1 cellular context compared by ENCODE assay signal in the genomic region with DNA sequence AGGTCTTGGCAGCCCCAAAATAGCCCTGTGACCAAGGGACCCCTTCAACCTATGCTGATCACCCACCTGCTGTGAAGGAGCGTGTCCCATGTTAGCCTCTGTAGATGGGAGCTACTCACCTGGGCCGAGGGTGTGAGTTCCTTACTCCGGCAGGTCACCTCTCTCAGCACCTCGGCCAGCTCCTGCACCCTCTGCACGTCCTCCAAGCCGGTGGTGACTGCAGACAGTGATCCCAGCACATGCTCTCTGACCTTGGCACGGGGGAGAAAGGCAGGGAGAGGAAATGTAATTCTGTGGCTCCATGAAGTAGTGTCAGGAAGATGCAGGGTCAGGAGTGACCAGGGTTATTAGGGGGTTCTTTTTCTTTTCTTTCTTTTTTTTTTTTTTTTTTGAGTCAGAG.
TF ChIP-seq lines count a peak whose summit lies in the region.

No MANE protein-coding gene starts in this region.

TF ChIP-seq in SK-N-SH treated with all-trans-retinoic acid at 6 μM for 48 hours, 23 proteins besides CTCF, POLR2A, EP300 and RAD21 (continued from another document):
- TF ChIP-seq ZNF565 (CRISPR knock-in tag; conservative IDR thresholded peaks at IDR 0.05; ENCODE audit: low read depth) (no peak), ESRRG (CRISPR knock-in tag; IDR thresholded peaks at IDR 0.05) (no peak), TOX (CRISPR knock-in tag; IDR thresholded peaks at IDR 0.05; ENCODE audit: borderline replicate concordance) (no peak), GLIS3 (CRISPR knock-in tag; IDR thresholded peaks at IDR 0.05) (no peak), ZNF70 (CRISPR knock-in tag; IDR thresholded peaks at IDR 0.05) (no peak)
- TF ChIP-seq, protein P1, sequence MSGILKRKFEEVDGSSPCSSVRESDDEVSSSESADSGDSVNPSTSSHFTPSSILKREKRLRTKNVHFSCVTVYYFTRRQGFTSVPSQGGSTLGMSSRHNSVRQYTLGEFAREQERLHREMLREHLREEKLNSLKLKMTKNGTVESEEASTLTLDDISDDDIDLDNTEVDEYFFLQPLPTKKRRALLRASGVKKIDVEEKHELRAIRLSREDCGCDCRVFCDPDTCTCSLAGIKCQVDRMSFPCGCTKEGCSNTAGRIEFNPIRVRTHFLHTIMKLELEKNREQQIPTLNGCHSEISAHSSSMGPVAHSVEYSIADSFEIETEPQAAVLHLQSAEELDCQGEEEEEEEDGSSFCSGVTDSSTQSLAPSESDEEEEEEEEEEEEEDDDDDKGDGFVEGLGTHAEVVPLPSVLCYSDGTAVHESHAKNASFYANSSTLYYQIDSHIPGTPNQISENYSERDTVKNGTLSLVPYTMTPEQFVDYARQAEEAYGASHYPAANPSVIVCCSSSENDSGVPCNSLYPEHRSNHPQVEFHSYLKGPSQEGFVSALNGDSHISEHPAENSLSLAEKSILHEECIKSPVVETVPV (CRISPR knock-in tag; IDR thresholded peaks at IDR 0.05): no peak
